24 cellular contexts compared by ENCODE assay signal in the genomic region with DNA sequence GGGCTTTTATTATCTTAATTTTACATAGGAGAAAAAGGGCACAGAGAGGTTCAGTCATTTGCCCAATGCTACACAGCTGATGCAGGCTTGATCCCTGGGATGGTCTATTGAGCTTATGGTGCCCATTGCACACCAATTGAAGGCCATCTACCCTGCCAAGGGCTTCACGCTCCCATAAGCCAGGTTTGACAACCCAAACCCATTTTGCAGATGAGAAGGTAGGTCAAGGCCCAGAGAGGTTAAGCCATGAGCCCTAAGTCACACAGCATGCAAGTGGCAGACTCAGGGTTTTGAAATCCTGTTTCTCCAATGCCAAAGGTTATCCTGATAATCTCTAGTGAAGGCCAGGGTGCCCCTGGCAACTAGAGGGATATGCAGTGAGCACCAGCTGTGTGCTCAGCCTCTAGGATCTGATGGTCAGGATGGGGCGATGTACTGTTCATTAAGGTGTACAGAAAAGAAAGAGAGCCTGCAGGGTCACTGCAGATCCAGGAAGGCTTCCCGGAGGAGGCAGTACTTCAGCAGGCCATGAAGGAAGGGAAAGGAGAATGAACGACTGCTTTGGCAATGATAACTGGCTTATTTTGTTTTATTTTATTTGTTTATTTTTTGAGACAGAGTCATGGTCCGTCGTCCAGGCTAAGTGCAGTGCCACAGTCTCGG. TPM values are rescaled to one million over a fixed set of nuclear protein-coding genes. Genes with fewer than 3 reads are reported as not detected.
"Had no signal": no experiment of that assay in that cellular context is flagged by ENCODE, and none has a peak within 500 bp of the region (broad histone marks: within the 10 kb centered on the region; RNA-seq: fewer than 3 reads in every experiment).

No MANE protein-coding gene starts in this region.

- H3K4me1 Mint-ChIP-seq: T-cell had no signal

- H3K27ac ChIP-seq: KMS-11, RWPE1 had no signal

- H3K9ac ChIP-seq: KMS-11, SK-N-SH had no signal

- H3K9me3 Mint-ChIP-seq: T-cell; T-helper 1 cell treated with Interleukin-12 subunit alpha and Interleukin-12 subunit beta and Interleukin-4 antibody, amounts not matched to agents 30 μg/mL and 1 μg/mL, for 36 hours had no signal

- H3K9me3 ChIP-seq: SK-N-SH had no signal

- H3K27ac Mint-ChIP-seq: T-cell; T-helper 1 cell treated with Interleukin-12 subunit alpha and Interleukin-12 subunit beta and Interleukin-4 antibody, amounts not matched to agents 30 μg/mL and 1 μg/mL, for 36 hours had no signal

- H3K4me2 ChIP-seq: KMS-11, SK-N-SH had no signal

- ATAC-seq: T-cell had no signal

- DNase-seq: IMR-90, Kasumi-1, MM.1S, NCI-H1092 treated with DMSO at 0.1 percent for 48 hours, NCI-H1436, NCI-H187, NCI-H2029, NCI-H2081 treated with DMSO at 0.1 percent for 48 hours, NCI-H2171, NCI-H226, NCI-H446, NCI-H510A, NCI-H524 treated with DMSO at 0.1 percent for 48 hours, NCI-H69, NCI-H774, SHP77, SK-N-SH, SW 1271, T-cell had no signal

- H3K4me3 Mint-ChIP-seq: T-cell; T-helper 1 cell treated with Interleukin-12 subunit alpha and Interleukin-12 subunit beta and Interleukin-4 antibody, amounts not matched to agents 30 μg/mL and 1 μg/mL, for 36 hours had no signal

- H3K36me3 Mint-ChIP-seq: T-cell had no signal

RNA-seq across cellular contexts. Expression of gene CREB3L3, which starts 8.1 kb away (rescaled TPM):
- total RNA-seq: HT-29, IMR-90, SK-MEL-5 had no signal
- polyA plus RNA-seq: IMR-90 had no signal
